2 cellular contexts compared by ENCODE assay signal in the genomic region with DNA sequence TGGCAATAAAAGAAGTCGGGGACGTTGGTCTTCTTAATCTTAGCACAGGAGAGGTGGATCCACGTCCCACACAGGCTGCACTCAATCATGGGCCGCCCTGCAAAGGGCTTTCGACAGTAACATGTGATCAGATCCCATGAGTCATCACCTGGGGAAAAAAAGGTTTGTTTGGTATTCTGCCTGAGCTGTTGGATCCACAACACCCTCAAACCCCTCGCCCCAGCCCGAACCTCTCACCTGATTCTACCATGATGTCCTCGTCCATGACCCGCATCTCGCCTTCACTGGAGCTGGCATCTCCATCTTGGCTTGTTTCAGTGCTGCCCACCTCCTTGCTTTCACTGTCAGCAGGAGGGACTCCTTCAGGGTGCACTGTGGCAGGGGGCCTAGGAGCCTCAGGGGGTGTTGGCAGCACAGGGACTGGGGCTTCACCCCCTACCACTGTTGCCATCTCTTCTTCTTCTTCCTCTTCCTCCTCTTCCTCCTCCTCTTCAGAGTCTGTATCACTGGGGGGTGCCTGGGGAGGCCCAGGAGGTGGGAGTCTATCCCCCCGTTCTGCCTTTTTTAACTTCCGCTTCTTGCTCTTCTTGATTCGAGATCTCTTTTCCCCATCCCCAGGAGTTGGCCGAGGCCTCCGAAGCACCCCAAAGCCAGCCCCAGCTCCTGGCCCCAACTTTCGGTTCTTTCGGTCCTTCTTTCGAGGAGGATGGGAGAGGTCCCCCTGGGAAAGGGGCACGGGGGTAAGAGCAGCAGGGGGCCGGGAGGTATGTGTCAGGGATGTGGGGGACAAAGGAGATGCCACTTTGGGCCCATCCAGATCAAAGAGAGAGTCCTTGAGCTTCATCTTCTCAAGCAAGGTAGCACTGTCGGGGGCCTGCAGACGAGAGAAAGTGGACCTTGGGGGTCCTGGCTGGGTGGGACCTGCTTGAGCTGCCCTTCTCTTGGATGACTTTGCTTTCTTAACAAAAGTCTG.
TF ChIP-seq lines count a peak whose summit lies in the region.

No MANE protein-coding gene starts in this region.

TF ChIP-seq in K562, 482 proteins besides CTCF, POLR2A, EP300 and RAD21:
- TF ChIP-seq CXXC5 (CRISPR knock-in tag; IDR thresholded peaks at IDR 0.05), result 0 out of 2 replicates have a peak, but pooled peaks have one; percentile 32
- TF ChIP-seq, protein P1, sequence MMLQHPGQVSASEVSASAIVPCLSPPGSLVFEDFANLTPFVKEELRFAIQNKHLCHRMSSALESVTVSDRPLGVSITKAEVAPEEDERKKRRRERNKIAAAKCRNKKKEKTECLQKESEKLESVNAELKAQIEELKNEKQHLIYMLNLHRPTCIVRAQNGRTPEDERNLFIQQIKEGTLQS (IDR thresholded peaks at IDR 0.05), result peak; percentile 87
- TF ChIP-seq, protein P1 (CRISPR knock-in tag; conservative IDR thresholded peaks at IDR 0.05), result no peak
- TF ChIP-seq JUN (IDR thresholded peaks at IDR 0.05; ENCODE audit: borderline replicate concordance, low read depth, low read length), result 0 out of 2 replicates have a peak, but pooled peaks have one; percentile 52
- TF ChIP-seq JUN (CRISPR knock-in tag; IDR thresholded peaks at IDR 0.05; ENCODE audit: borderline replicate concordance), result no peak
- peak; percentile 36 for TF ChIP-seq MEIS2 (IDR thresholded peaks at IDR 0.05; ENCODE audit: partially characterized antibody)
- TF ChIP-seq JUND (IDR thresholded peaks at IDR 0.05; ENCODE audit: borderline replicate concordance, low read depth, low read length), result peak; percentile 85
- TF ChIP-seq JUND (tag; IDR thresholded peaks at IDR 0.05; ENCODE audit: borderline replicate concordance, low read depth, low read length), result peak; percentile 71; the same call in 2 of the 3 replicates
- TF ChIP-seq RB1 (IDR thresholded peaks at IDR 0.05; ENCODE audit: low read depth), result no peak
- TF ChIP-seq TRIM28 (IDR thresholded peaks at IDR 0.05), result no peak
- TF ChIP-seq ZNF445 (CRISPR knock-in tag; IDR thresholded peaks at IDR 0.05; ENCODE audit: low read depth), result no peak
- peak; percentile 29; the same call in 1 of the 2 replicates for TF ChIP-seq RAD51 (IDR thresholded peaks at IDR 0.05; ENCODE audit: borderline replicate concordance, low read depth)
- peak; percentile 38; the same call in 1 of the 2 replicates for TF ChIP-seq ZNF316 (IDR thresholded peaks at IDR 0.05)
- peak; percentile 41 for TF ChIP-seq SUPT5H (IDR thresholded peaks at IDR 0.05)
- TF ChIP-seq ZNF778 (CRISPR knock-in tag; IDR thresholded peaks at IDR 0.05), result no peak
- no peak for TF ChIP-seq ZBTB1 (CRISPR knock-in tag; IDR thresholded peaks at IDR 0.05; ENCODE audit: borderline replicate concordance, low read depth)
- TF ChIP-seq FOSL1 (tag; conservative IDR thresholded peaks at IDR 0.05), result peak; percentile 84
- TF ChIP-seq POLR2G (IDR thresholded peaks at IDR 0.05; ENCODE audit: low read depth, low read length), result 0 out of 2 replicates have a peak, but pooled peaks have one; percentile 9
- peak; percentile 37; the same call in 1 of the 2 replicates for TF ChIP-seq RBFOX2 (IDR thresholded peaks at IDR 0.05; ENCODE audit: low read depth, low read length)
- no peak for TF ChIP-seq SLC30A9 (CRISPR knock-in tag; IDR thresholded peaks at IDR 0.05)
- TF ChIP-seq FOXP1 (CRISPR knock-in tag; IDR thresholded peaks at IDR 0.05), result no peak
- 0 out of 2 replicates have a peak, but pooled peaks have one; percentile 17 for TF ChIP-seq C11orf30 (IDR thresholded peaks at IDR 0.05; ENCODE audit: low read depth)
- TF ChIP-seq, protein P2, sequence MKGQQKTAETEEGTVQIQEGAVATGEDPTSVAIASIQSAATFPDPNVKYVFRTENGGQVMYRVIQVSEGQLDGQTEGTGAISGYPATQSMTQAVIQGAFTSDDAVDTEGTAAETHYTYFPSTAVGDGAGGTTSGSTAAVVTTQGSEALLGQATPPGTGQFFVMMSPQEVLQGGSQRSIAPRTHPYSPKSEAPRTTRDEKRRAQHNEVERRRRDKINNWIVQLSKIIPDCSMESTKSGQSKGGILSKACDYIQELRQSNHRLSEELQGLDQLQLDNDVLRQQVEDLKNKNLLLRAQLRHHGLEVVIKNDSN (CRISPR knock-in tag; IDR thresholded peaks at IDR 0.05), result 0 out of 2 replicates have a peak, but pooled peaks have one; percentile 23
- peak; percentile 39; the same call in 1 of the 2 replicates for TF ChIP-seq MED1 (CRISPR knock-in tag; IDR thresholded peaks at IDR 0.05; ENCODE audit: borderline replicate concordance)
- peak; percentile 15; the same call in 1 of the 2 replicates for TF ChIP-seq ZNF263 (CRISPR knock-in tag; IDR thresholded peaks at IDR 0.05; ENCODE audit: borderline replicate concordance)

TF ChIP-seq in HEK293T, 16 proteins besides CTCF, POLR2A, EP300 and RAD21:
- TF ChIP-seq SUZ12 (IDR thresholded peaks at IDR 0.05) (no peak), L3MBTL2 (conservative IDR thresholded peaks at IDR 0.05) (no peak), SP1 (IDR thresholded peaks at IDR 0.05) (no peak), NFRKB (IDR thresholded peaks at IDR 0.05) (no peak), FOXK2 (IDR thresholded peaks at IDR 0.05) (no peak), LEF1 (IDR thresholded peaks at IDR 0.05; ENCODE audit: borderline replicate concordance) (no peak), BHLHE40 (IDR thresholded peaks at IDR 0.05; ENCODE audit: borderline replicate concordance) (no peak), ARNT (IDR thresholded peaks at IDR 0.05) (no peak), FOXM1 (IDR thresholded peaks at IDR 0.05; ENCODE audit: borderline replicate concordance) (no peak), TARDBP (IDR thresholded peaks at IDR 0.05) (no peak), ELF4 (IDR thresholded peaks at IDR 0.05) (no peak), HDGF (IDR thresholded peaks at IDR 0.05; ENCODE audit: borderline replicate concordance) (no peak), FOXA1 (IDR thresholded peaks at IDR 0.05) (no peak), ZNF384 (IDR thresholded peaks at IDR 0.05) (no peak), CTBP1 (IDR thresholded peaks at IDR 0.05; ENCODE audit: borderline replicate concordance) (no peak)
- TF ChIP-seq, protein P3, sequence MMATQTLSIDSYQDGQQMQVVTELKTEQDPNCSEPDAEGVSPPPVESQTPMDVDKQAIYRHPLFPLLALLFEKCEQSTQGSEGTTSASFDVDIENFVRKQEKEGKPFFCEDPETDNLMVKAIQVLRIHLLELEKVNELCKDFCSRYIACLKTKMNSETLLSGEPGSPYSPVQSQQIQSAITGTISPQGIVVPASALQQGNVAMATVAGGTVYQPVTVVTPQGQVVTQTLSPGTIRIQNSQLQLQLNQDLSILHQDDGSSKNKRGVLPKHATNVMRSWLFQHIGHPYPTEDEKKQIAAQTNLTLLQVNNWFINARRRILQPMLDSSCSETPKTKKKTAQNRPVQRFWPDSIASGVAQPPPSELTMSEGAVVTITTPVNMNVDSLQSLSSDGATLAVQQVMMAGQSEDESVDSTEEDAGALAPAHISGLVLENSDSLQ (IDR thresholded peaks at IDR 0.05), result no peak
